12 cellular contexts compared by ENCODE assay signal in genomic region chr3:23919628-23920027, GRCh38. TPM values are rescaled to one million over a fixed set of nuclear protein-coding genes. Genes with fewer than 3 reads are reported as not detected.
A peak's percentile ranks its signal among the peaks of the same experiment; 100 is the strongest.
DNase-seq lines count a peak whose midpoint lies in the region; ATAC-seq and TF ChIP-seq lines count a peak whose summit lies in the region.
"Had no signal": no experiment of that assay in that cellular context is flagged by ENCODE, and none has a peak within 500 bp of the region (broad histone marks: within the 10 kb centered on the region; RNA-seq: fewer than 3 reads in every experiment).

No MANE protein-coding gene starts in this region.

- H3K36me3 ChIP-seq in SU-DHL-6 (ENCODE audit: low read length): peaks cover 26% of the 10 kb centered on the region
- peaks cover 10% of the 10 kb centered on the region for H3K36me3 ChIP-seq in fibroblast of lung (ENCODE audit: control insufficient read depth, insufficient read depth, low read length)

- ATAC-seq in activated naive CD4-positive, alpha-beta T cell treated with anti-CD3 and anti-CD28 coated beads, Interleukin-2, amount 50 U/mL, for 72 hours: no peak
- no peak for ATAC-seq in stimulated activated memory B cell treated with anti-CD40 and anti-IgM and Interleukin-4, amounts not matched to agents 10 μg/mL and 1 μg/mL and 100 μg/mL, for 72 hours
- no peak for ATAC-seq in HG03439 (IDR thresholded peaks at IDR 0.05; ENCODE audit: unreplicated experiment)

- H3K9me2 ChIP-seq in SU-DHL-6 (replicated peaks; ENCODE audit: insufficient read depth, low read length): no peaks in the 10 kb centered on the region

- H2AFZ ChIP-seq in SU-DHL-6 (ENCODE audit: low read depth, low read length, severe bottlenecking) (no peak overlapping the region), fibroblast of lung (ENCODE audit: low read length) (no peak overlapping the region)

- no peaks in the 10 kb centered on the region for H3K27me3 Mint-ChIP-seq in stimulated activated memory B cell treated with anti-CD40 and anti-IgM and Interleukin-4, amounts not matched to agents 10 μg/mL and 1 μg/mL and 100 μg/mL, for 72 hours

- TF ChIP-seq CTCF in SU-DHL-6 (IDR thresholded peaks at IDR 0.05; ENCODE audit: insufficient read depth, low read length, poor library complexity, severe bottlenecking): no peak
- TF ChIP-seq CTCF in fibroblast of lung (conservative IDR thresholded peaks at IDR 0.05 in 1 of 2, IDR thresholded peaks at IDR 0.05 in 1 of 2; ENCODE audit: low read depth in 1 of 2, low read length in 2 of 2): no peak

- H3K27ac ChIP-seq in SU-DHL-6 (ENCODE audit: low read depth, low read length) (peak overlapping the region; percentile 46), fibroblast of lung (ENCODE audit: insufficient read depth, low read length) (no peak overlapping the region)

- H3F3A ChIP-seq in SU-DHL-6 (ENCODE audit: insufficient read depth): peaks cover 61% of the 10 kb centered on the region

- no peaks in the 10 kb centered on the region for H3K9me3 Mint-ChIP-seq in activated naive CD4-positive, alpha-beta T cell treated with anti-CD3 and anti-CD28 coated beads, Interleukin-2, amount 50 U/mL, for 72 hours
- no peaks in the 10 kb centered on the region for H3K9me3 Mint-ChIP-seq in stimulated activated memory B cell treated with anti-CD40 and anti-IgM and Interleukin-4, amounts not matched to agents 10 μg/mL and 1 μg/mL and 100 μg/mL, for 72 hours

- H3K4me1 ChIP-seq in fibroblast of lung (ENCODE audit: control insufficient read depth, extremely low read depth, insufficient read depth, low read length): peaks cover 2% of the 10 kb centered on the region

- DNase-seq in activated naive CD4-positive, alpha-beta T cell treated with anti-CD3 and anti-CD28 coated beads, Interleukin-2, amount 50 U/mL, for 72 hours (ENCODE audit: low spot score in 2 of 2): no peak
- DNase-seq in activated naive CD4-positive, alpha-beta T cell treated with Interleukin-2 at 50 U/mL for 16 hours: no peak
- DNase-seq in fibroblast of lung (ENCODE audit: low read depth in 2 of 2) (no peak), DMS 273 treated with DMSO at 0.1 percent for 48 hours (lab: John Stamatoyannopoulos, UW) (no peak)
- DNase-seq in activated CD4-positive, alpha-beta T cell treated with anti-CD3 and anti-CD28 coated beads, Interleukin-2, amount 50 U/mL, for 4 hours: no peak
- DNase-seq: caudate nucleus, islet precursor cell, MV-4-11, NCI-H524 treated with DMSO at 0.1 percent for 48 hours had no signal

- no peaks in the 10 kb centered on the region for H3K27me3 ChIP-seq in SU-DHL-6 (ENCODE audit: low read length)
- no peaks in the 10 kb centered on the region for H3K27me3 ChIP-seq in fibroblast of lung (ENCODE audit: control insufficient read depth, insufficient read depth, low read length)

- H3K4me3 ChIP-seq in SU-DHL-6 (ENCODE audit: insufficient read depth, low read length, poor library complexity, severe bottlenecking) (no peak overlapping the region), fibroblast of lung (replicated peaks in 1 of 4; ENCODE audit: control extremely low read depth in 1 of 4, insufficient read depth in 1 of 4, low read depth in 3 of 4, low read length in 4 of 4) (peak overlapping the region in 2 of 4 experiments; percentile 2 to 38)

- H3K9me3 ChIP-seq in SU-DHL-6 (ENCODE audit: insufficient read depth, low read length) (no peaks in the 10 kb centered on the region), fibroblast of lung (ENCODE audit: control insufficient read depth, insufficient read depth, low read depth, low read length) (no peaks in the 10 kb centered on the region)

- H4K20me1 ChIP-seq in SU-DHL-6 (ENCODE audit: low read depth, low read length): peaks cover 21% of the 10 kb centered on the region
- peaks cover 7% of the 10 kb centered on the region for H4K20me1 ChIP-seq in fibroblast of lung (ENCODE audit: control insufficient read depth, extremely low read depth, insufficient read depth, low read length)

- H3K36me3 Mint-ChIP-seq in activated naive CD4-positive, alpha-beta T cell treated with anti-CD3 and anti-CD28 coated beads, Interleukin-2, amount 50 U/mL, for 72 hours: peaks cover 39 to 47% of the 10 kb centered on the region in 2 donors
- peaks cover 46% of the 10 kb centered on the region for H3K36me3 Mint-ChIP-seq in stimulated activated memory B cell treated with anti-CD40 and anti-IgM and Interleukin-4, amounts not matched to agents 10 μg/mL and 1 μg/mL and 100 μg/mL, for 72 hours

- H3K27ac Mint-ChIP-seq in activated naive CD4-positive, alpha-beta T cell treated with anti-CD3 and anti-CD28 coated beads, Interleukin-2, amount 50 U/mL, for 72 hours: peak overlapping the region; percentile 23 to 50
- H3K27ac Mint-ChIP-seq in stimulated activated memory B cell treated with anti-CD40 and anti-IgM and Interleukin-4, amounts not matched to agents 10 μg/mL and 1 μg/mL and 100 μg/mL, for 72 hours: peak overlapping the region; percentile 99

- H3K79me2 ChIP-seq in SU-DHL-6 (ENCODE audit: insufficient read depth, low read length) (peaks cover 22% of the 10 kb centered on the region), fibroblast of lung (ENCODE audit: control insufficient read depth, insufficient read depth, low read length) (peaks cover 23% of the 10 kb centered on the region)

- H3K4me3 Mint-ChIP-seq in stimulated activated memory B cell treated with anti-CD40 and anti-IgM and Interleukin-4, amounts not matched to agents 10 μg/mL and 1 μg/mL and 100 μg/mL, for 72 hours: peak overlapping the region; percentile 18

- H3K4me2 ChIP-seq in SU-DHL-6 (ENCODE audit: low read depth, low read length, poor library complexity, severe bottlenecking) (peak overlapping the region; percentile 32), fibroblast of lung (ENCODE audit: extremely low read depth, insufficient read depth, low read length) (peak overlapping the region; percentile 52)

- H3K9ac ChIP-seq in SU-DHL-6 (ENCODE audit: low read length) (no peak overlapping the region), fibroblast of lung (ENCODE audit: insufficient read depth, low read length) (no peak overlapping the region)

- peaks cover 47% of the 10 kb centered on the region for H3K4me1 Mint-ChIP-seq in stimulated activated memory B cell treated with anti-CD40 and anti-IgM and Interleukin-4, amounts not matched to agents 10 μg/mL and 1 μg/mL and 100 μg/mL, for 72 hours

RNA-seq across cellular contexts. Expression of gene RPL15, which starts 2.7 kb away (rescaled TPM):
- total RNA-seq in activated naive CD4-positive, alpha-beta T cell treated with anti-CD3 and anti-CD28 coated beads, Interleukin-2, amount 50 U/mL, for 72 hours: 1,000 to 10,000 TPM; 2,185 to 2,637 TPM
- 1,860 and 3,172 TPM in 2 replicates for total RNA-seq in fibroblast of lung
- polyA plus RNA-seq in fibroblast of lung: 3,646 and 3,720 TPM in 2 replicates
- polyA plus RNA-seq in fibroblast of lung (2012): 2,674 and 3,021 TPM in 2 replicates
- polyA minus RNA-seq in fibroblast of lung (ENCODE audit: low replicate concordance): 893 and 1,136 TPM in 2 replicates

RNA-seq across cellular contexts. Expression of gene NKIRAS1, which starts 2.8 kb away (rescaled TPM):
- 1 to 10 TPM; 2.4 to 7.4 TPM for total RNA-seq in activated naive CD4-positive, alpha-beta T cell treated with anti-CD3 and anti-CD28 coated beads, Interleukin-2, amount 50 U/mL, for 72 hours
- 17.8 and 18.2 TPM in 2 replicates for total RNA-seq in fibroblast of lung
- polyA plus RNA-seq in fibroblast of lung: 13.6 and 15.8 TPM in 2 replicates
- 9.4 and 9.9 TPM in 2 replicates for polyA plus RNA-seq in fibroblast of lung (2012)
- 3.6 TPM in 1 of 2 replicates, not detected in the other for polyA minus RNA-seq in fibroblast of lung (ENCODE audit: low replicate concordance)

RNA-seq across cellular contexts. Expression of gene NR1D2, which starts 25.5 kb away (rescaled TPM):
- total RNA-seq in activated naive CD4-positive, alpha-beta T cell treated with anti-CD3 and anti-CD28 coated beads, Interleukin-2, amount 50 U/mL, for 72 hours: 10 to 100 TPM in 1 of 2 donors, 1 to 10 TPM in 1; 2.1 to 32.7 TPM
- total RNA-seq in fibroblast of lung: 55.7 and 85.2 TPM in 2 replicates
- 27.7 and 41.5 TPM in 2 replicates for polyA plus RNA-seq in fibroblast of lung
- 20.1 and 28.0 TPM in 2 replicates for polyA plus RNA-seq in fibroblast of lung (2012)
- polyA minus RNA-seq in fibroblast of lung (ENCODE audit: low replicate concordance): 7.0 and 9.1 TPM in 2 replicates
